ENCODE assay signal across 2 cellular contexts in genomic region chr2:144943293-144943941, GRCh38.
TF ChIP-seq lines count a peak whose summit lies in the region.

No MANE protein-coding gene starts in this region.

TF ChIP-seq in HCT116, 20 proteins besides CTCF, POLR2A, EP300 and RAD21:
- TF ChIP-seq CEBPB (IDR thresholded peaks at IDR 0.05; ENCODE audit: low read depth) (no peak), EZH2 (IDR thresholded peaks at IDR 0.05) (no peak), ATF3 (IDR thresholded peaks at IDR 0.05) (no peak), ZBTB33 (IDR thresholded peaks at IDR 0.05; ENCODE audit: extremely low read depth, insufficient replicate concordance, low read length) (no peak), JUND (IDR thresholded peaks at IDR 0.05) (no peak), CBX3 (IDR thresholded peaks at IDR 0.05; ENCODE audit: low read depth) (no peak), SP1 (IDR thresholded peaks at IDR 0.05; ENCODE audit: low read depth) (no peak), SIN3A (IDR thresholded peaks at IDR 0.05; ENCODE audit: low read depth) (no peak)

TF ChIP-seq in SK-N-SH treated with all-trans-retinoic acid at 6 μM for 48 hours, 23 proteins besides CTCF, POLR2A, EP300 and RAD21:
- TF ChIP-seq ZNF70 (CRISPR knock-in tag; IDR thresholded peaks at IDR 0.05) (no peak), CREB5 (CRISPR knock-in tag; IDR thresholded peaks at IDR 0.05; ENCODE audit: low read depth) (no peak), ISL1 (CRISPR knock-in tag; IDR thresholded peaks at IDR 0.05) (peak; percentile 61), ZC3H10 (CRISPR knock-in tag; IDR thresholded peaks at IDR 0.05) (peak; percentile 86), ESRRG (CRISPR knock-in tag; IDR thresholded peaks at IDR 0.05) (no peak), TOX (CRISPR knock-in tag; IDR thresholded peaks at IDR 0.05; ENCODE audit: borderline replicate concordance) (peak; percentile 83; the same call in 1 of the 2 replicates), OSR1 (CRISPR knock-in tag; IDR thresholded peaks at IDR 0.05) (no peak), TSHZ2 (CRISPR knock-in tag; IDR thresholded peaks at IDR 0.05) (no peak)
